ENCODE assay signal across 1 cellular context in the genomic region with DNA sequence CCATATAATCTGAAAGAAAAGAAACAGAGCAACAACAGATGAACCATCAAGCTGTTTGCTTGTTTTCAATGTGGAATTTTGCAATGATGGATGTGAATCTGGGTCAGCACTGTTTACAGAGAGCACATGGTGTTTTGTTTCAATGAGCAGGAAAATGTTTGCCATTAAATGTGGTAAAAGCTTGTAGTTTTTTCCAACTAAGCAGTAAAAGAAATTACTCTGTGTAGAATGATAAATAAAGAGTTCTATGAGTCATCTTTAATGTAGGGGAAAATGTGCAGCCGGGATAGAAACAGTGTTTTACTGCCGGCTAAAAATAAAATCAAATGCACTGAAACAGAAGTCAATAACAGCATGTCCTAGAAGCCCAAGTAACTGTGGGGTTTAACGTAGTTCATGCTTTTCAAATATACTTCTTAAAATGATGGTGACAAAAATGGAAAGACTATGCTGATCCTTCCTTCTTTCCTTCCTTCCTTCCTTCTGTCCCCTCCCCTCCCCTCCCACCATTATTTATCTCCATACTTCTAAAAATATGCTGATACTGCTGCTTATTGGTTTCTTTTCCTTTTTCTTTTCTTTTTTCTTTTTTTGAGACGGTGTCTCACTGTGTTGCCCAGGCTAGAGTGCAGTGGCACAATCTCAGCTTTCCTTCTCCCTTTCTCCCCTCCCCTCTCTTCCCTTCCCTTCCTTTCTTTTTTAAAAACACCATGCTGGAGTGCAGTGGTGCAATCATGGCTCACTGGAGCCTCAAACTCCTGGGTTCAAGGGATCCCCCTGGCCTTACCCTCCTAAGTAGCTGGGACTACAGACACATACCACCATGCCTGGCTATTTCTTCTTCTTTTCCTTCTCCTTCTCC.
A peak's percentile ranks its signal among the peaks of the same experiment; 100 is the strongest.
TF ChIP-seq lines count a peak whose summit lies in the region.

No MANE protein-coding gene starts in this region.

TF ChIP-seq in HepG2, 621 proteins besides CTCF, POLR2A, EP300 and RAD21 (continued from another document and continues in another):
- TF ChIP-seq, protein P1, sequence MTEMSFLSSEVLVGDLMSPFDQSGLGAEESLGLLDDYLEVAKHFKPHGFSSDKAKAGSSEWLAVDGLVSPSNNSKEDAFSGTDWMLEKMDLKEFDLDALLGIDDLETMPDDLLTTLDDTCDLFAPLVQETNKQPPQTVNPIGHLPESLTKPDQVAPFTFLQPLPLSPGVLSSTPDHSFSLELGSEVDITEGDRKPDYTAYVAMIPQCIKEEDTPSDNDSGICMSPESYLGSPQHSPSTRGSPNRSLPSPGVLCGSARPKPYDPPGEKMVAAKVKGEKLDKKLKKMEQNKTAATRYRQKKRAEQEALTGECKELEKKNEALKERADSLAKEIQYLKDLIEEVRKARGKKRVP (CRISPR knock-in tag; IDR thresholded peaks at IDR 0.05), result peak in 1 of 2 experiments; percentile 83; a peak in 2 of 4 replicates
- TF ChIP-seq ZNF451 (CRISPR knock-in tag; IDR thresholded peaks at IDR 0.05) (no peak), ZNF282 (IDR thresholded peaks at IDR 0.05; ENCODE audit: partially characterized antibody) (no peak), ZFP90 (CRISPR knock-in tag; IDR thresholded peaks at IDR 0.05; ENCODE audit: borderline replicate concordance) (no peak), SMARCE1 (IDR thresholded peaks at IDR 0.05; ENCODE audit: borderline replicate concordance) (no peak), ZNF33B (CRISPR knock-in tag; IDR thresholded peaks at IDR 0.05) (no peak), TCF12 (IDR thresholded peaks at IDR 0.05) (no peak), TCF12 (CRISPR knock-in tag; IDR thresholded peaks at IDR 0.05) (no peak), ZNF30 (CRISPR knock-in tag; IDR thresholded peaks at IDR 0.05) (no peak), NR3C1 (CRISPR knock-in tag; IDR thresholded peaks at IDR 0.05) (no peak), RFXAP (CRISPR knock-in tag; IDR thresholded peaks at IDR 0.05; ENCODE audit: borderline replicate concordance) (no peak), SMYD3 (CRISPR knock-in tag; IDR thresholded peaks at IDR 0.05) (no peak), ZNF839 (CRISPR knock-in tag; IDR thresholded peaks at IDR 0.05; ENCODE audit: borderline replicate concordance) (no peak), KMT2A (CRISPR knock-in tag; IDR thresholded peaks at IDR 0.05) (no peak), YY1 (IDR thresholded peaks at IDR 0.05; ENCODE audit: insufficient read depth, insufficient replicate concordance, low read depth, low read length) (no peak), JUND (CRISPR knock-in tag; IDR thresholded peaks at IDR 0.05) (peak; percentile 59; the same call in 1 of the 2 replicates), ELF3 (CRISPR knock-in tag; IDR thresholded peaks at IDR 0.05) (peak; percentile 91), MYC (CRISPR knock-in tag; IDR thresholded peaks at IDR 0.05; ENCODE audit: borderline replicate concordance) (peak; percentile 64; the same call in 1 of the 2 replicates), ZSCAN22 (CRISPR knock-in tag; IDR thresholded peaks at IDR 0.05) (no peak), ZNF598 (CRISPR knock-in tag; IDR thresholded peaks at IDR 0.05; ENCODE audit: borderline replicate concordance) (no peak), SYNCRIP (IDR thresholded peaks at IDR 0.05; ENCODE audit: insufficient read depth, low read depth, low read length) (no peak), NFYC (CRISPR knock-in tag; IDR thresholded peaks at IDR 0.05) (no peak), POLR2AphosphoS2 (IDR thresholded peaks at IDR 0.05; ENCODE audit: low read depth, low read length) (no peak), BRD4 (CRISPR knock-in tag; IDR thresholded peaks at IDR 0.05) (no peak), GTF2F1 (IDR thresholded peaks at IDR 0.05; ENCODE audit: low read length) (no peak), TSC22D2 (CRISPR knock-in tag; IDR thresholded peaks at IDR 0.05; ENCODE audit: borderline replicate concordance) (no peak), NFE2L2 (IDR thresholded peaks at IDR 0.05; ENCODE audit: low read length) (no peak), ZNF543 (CRISPR knock-in tag; IDR thresholded peaks at IDR 0.05) (no peak), ZNF552 (CRISPR knock-in tag; IDR thresholded peaks at IDR 0.05; ENCODE audit: borderline replicate concordance) (no peak), TP53 (CRISPR knock-in tag; conservative IDR thresholded peaks at IDR 0.05) (no peak), ARID2 (CRISPR knock-in tag; IDR thresholded peaks at IDR 0.05; ENCODE audit: borderline replicate concordance) (no peak), MTA1 (CRISPR knock-in tag; IDR thresholded peaks at IDR 0.05; ENCODE audit: borderline replicate concordance) (no peak), ATM (IDR thresholded peaks at IDR 0.05; ENCODE audit: borderline replicate concordance) (no peak), MIXL1 (CRISPR knock-in tag; IDR thresholded peaks at IDR 0.05) (peak; percentile 93), THYN1 (CRISPR knock-in tag; IDR thresholded peaks at IDR 0.05; ENCODE audit: borderline replicate concordance, low read depth) (no peak), MZF1 (CRISPR knock-in tag; IDR thresholded peaks at IDR 0.05; ENCODE audit: borderline replicate concordance) (no peak), AHR (CRISPR knock-in tag; IDR thresholded peaks at IDR 0.05) (no peak), ZBTB42 (CRISPR knock-in tag; IDR thresholded peaks at IDR 0.05) (no peak), ZBTB1 (CRISPR knock-in tag; IDR thresholded peaks at IDR 0.05; ENCODE audit: borderline replicate concordance) (no peak)
- TF ChIP-seq, protein P2, sequence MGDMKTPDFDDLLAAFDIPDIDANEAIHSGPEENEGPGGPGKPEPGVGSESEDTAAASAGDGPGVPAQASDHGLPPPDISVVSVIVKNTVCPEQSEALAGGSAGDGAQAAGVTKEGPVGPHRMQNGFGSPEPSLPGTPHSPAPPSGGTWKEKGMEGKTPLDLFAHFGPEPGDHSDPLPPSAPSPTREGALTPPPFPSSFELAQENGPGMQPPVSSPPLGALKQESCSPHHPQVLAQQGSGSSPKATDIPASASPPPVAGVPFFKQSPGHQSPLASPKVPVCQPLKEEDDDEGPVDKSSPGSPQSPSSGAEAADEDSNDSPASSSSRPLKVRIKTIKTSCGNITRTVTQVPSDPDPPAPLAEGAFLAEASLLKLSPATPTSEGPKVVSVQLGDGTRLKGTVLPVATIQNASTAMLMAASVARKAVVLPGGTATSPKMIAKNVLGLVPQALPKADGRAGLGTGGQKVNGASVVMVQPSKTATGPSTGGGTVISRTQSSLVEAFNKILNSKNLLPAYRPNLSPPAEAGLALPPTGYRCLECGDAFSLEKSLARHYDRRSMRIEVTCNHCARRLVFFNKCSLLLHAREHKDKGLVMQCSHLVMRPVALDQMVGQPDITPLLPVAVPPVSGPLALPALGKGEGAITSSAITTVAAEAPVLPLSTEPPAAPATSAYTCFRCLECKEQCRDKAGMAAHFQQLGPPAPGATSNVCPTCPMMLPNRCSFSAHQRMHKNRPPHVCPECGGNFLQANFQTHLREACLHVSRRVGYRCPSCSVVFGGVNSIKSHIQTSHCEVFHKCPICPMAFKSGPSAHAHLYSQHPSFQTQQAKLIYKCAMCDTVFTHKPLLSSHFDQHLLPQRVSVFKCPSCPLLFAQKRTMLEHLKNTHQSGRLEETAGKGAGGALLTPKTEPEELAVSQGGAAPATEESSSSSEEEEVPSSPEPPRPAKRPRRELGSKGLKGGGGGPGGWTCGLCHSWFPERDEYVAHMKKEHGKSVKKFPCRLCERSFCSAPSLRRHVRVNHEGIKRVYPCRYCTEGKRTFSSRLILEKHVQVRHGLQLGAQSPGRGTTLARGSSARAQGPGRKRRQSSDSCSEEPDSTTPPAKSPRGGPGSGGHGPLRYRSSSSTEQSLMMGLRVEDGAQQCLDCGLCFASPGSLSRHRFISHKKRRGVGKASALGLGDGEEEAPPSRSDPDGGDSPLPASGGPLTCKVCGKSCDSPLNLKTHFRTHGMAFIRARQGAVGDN (CRISPR knock-in tag; IDR thresholded peaks at IDR 0.05), result no peak
- TF ChIP-seq, protein P3, sequence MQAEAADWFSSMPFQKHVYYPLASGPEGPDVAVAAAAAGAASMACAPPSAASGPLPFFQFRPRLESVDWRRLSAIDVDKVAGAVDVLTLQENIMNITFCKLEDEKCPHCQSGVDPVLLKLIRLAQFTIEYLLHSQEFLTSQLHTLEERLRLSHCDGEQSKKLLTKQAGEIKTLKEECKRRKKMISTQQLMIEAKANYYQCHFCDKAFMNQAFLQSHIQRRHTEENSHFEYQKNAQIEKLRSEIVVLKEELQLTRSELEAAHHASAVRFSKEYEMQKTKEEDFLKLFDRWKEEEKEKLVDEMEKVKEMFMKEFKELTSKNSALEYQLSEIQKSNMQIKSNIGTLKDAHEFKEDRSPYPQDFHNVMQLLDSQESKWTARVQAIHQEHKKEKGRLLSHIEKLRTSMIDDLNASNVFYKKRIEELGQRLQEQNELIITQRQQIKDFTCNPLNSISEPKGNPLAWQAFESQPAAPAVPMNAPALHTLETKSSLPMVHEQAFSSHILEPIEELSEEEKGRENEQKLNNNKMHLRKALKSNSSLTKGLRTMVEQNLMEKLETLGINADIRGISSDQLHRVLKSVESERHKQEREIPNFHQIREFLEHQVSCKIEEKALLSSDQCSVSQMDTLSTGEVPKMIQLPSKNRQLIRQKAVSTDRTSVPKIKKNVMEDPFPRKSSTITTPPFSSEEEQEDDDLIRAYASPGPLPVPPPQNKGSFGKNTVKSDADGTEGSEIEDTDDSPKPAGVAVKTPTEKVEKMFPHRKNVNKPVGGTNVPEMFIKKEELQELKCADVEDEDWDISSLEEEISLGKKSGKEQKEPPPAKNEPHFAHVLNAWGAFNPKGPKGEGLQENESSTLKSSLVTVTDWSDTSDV (CRISPR knock-in tag; IDR thresholded peaks at IDR 0.05), result no peak
- TF ChIP-seq, protein P4, sequence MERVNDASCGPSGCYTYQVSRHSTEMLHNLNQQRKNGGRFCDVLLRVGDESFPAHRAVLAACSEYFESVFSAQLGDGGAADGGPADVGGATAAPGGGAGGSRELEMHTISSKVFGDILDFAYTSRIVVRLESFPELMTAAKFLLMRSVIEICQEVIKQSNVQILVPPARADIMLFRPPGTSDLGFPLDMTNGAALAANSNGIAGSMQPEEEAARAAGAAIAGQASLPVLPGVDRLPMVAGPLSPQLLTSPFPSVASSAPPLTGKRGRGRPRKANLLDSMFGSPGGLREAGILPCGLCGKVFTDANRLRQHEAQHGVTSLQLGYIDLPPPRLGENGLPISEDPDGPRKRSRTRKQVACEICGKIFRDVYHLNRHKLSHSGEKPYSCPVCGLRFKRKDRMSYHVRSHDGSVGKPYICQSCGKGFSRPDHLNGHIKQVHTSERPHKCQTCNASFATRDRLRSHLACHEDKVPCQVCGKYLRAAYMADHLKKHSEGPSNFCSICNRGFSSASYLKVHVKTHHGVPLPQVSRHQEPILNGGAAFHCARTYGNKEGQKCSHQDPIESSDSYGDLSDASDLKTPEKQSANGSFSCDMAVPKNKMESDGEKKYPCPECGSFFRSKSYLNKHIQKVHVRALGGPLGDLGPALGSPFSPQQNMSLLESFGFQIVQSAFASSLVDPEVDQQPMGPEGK (CRISPR knock-in tag; IDR thresholded peaks at IDR 0.05), result no peak
- TF ChIP-seq, protein P5, sequence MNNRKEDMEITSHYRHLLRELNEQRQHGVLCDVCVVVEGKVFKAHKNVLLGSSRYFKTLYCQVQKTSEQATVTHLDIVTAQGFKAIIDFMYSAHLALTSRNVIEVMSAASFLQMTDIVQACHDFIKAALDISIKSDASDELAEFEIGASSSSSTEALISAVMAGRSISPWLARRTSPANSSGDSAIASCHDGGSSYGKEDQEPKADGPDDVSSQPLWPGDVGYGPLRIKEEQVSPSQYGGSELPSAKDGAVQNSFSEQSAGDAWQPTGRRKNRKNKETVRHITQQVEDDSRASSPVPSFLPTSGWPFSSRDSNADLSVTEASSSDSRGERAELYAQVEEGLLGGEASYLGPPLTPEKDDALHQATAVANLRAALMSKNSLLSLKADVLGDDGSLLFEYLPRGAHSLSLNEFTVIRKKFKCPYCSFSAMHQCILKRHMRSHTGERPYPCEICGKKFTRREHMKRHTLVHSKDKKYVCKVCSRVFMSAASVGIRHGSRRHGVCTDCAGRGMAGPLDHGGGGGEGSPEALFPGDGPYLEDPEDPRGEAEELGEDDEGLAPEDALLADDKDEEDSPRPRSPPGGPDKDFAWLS (CRISPR knock-in tag; IDR thresholded peaks at IDR 0.05; ENCODE audit: borderline replicate concordance), result no peak
- TF ChIP-seq, protein P6, sequence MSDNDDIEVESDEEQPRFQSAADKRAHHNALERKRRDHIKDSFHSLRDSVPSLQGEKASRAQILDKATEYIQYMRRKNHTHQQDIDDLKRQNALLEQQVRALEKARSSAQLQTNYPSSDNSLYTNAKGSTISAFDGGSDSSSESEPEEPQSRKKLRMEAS (IDR thresholded peaks at IDR 0.05), result peak; percentile 96
- TF ChIP-seq, protein P7, sequence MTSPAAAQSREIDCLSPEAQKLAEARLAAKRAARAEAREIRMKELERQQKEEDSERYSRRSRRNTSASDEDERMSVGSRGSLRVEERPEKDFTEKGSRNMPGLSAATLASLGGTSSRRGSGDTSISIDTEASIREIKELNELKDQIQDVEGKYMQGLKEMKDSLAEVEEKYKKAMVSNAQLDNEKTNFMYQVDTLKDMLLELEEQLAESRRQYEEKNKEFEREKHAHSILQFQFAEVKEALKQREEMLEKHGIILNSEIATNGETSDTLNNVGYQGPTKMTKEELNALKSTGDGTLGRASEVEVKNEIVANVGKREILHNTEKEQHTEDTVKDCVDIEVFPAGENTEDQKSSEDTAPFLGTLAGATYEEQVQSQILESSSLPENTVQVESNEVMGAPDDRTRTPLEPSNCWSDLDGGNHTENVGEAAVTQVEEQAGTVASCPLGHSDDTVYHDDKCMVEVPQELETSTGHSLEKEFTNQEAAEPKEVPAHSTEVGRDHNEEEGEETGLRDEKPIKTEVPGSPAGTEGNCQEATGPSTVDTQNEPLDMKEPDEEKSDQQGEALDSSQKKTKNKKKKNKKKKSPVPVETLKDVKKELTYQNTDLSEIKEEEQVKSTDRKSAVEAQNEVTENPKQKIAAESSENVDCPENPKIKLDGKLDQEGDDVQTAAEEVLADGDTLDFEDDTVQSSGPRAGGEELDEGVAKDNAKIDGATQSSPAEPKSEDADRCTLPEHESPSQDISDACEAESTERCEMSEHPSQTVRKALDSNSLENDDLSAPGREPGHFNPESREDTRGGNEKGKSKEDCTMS (CRISPR knock-in tag; conservative IDR thresholded peaks at IDR 0.05), result no peak
- TF ChIP-seq, protein P8, sequence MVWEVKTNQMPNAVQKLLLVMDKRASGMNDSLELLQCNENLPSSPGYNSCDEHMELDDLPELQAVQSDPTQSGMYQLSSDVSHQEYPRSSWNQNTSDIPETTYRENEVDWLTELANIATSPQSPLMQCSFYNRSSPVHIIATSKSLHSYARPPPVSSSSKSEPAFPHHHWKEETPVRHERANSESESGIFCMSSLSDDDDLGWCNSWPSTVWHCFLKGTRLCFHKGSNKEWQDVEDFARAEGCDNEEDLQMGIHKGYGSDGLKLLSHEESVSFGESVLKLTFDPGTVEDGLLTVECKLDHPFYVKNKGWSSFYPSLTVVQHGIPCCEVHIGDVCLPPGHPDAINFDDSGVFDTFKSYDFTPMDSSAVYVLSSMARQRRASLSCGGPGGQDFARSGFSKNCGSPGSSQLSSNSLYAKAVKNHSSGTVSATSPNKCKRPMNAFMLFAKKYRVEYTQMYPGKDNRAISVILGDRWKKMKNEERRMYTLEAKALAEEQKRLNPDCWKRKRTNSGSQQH (CRISPR knock-in tag; IDR thresholded peaks at IDR 0.05; ENCODE audit: low read depth), result peak; percentile 95
- TF ChIP-seq, protein P9, sequence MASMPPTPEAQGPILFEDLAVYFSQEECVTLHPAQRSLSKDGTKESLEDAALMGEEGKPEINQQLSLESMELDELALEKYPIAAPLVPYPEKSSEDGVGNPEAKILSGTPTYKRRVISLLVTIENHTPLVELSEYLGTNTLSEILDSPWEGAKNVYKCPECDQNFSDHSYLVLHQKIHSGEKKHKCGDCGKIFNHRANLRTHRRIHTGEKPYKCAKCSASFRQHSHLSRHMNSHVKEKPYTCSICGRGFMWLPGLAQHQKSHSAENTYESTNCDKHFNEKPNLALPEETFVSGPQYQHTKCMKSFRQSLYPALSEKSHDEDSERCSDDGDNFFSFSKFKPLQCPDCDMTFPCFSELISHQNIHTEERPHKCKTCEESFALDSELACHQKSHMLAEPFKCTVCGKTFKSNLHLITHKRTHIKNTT (CRISPR knock-in tag; IDR thresholded peaks at IDR 0.05), result no peak
